In the genomic region with DNA sequence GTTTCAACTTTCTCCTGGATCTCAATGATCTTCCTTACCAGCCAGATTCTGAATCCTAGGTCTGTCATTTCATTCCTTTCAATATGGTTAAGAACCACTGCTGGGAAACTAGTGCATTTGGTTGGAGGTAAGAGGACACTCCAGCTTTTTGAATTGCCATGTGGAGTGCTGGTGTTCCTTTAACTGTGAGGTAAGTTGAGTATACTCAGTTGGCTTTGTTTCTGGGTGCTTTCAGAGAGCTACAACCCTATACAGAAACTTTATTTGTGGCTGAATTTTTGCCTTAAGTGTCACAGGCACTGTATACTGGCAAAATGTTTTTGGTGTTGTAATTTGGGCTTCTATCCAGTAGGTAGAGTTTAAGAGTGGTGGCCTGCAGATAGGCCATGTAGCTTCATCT, we compare ENCODE assay signal across 24 cellular contexts.
"Had no signal": no experiment of that assay in that cellular context is flagged by ENCODE, and none has a peak within 500 bp of the region (broad histone marks: within the 10 kb centered on the region; RNA-seq: fewer than 3 reads in every experiment).

No MANE protein-coding gene starts in this region.

- H3K27me3 ChIP-seq: breast epithelium had no signal

- H3K36me3 ChIP-seq: breast epithelium had no signal

- H3K4me3 ChIP-seq: breast epithelium had no signal

- H3K9me3 Mint-ChIP-seq: activated CD4-positive, alpha-beta T cell treated with anti-CD3 and anti-CD28 coated beads, Interleukin-2, amount 10 ng/mL, durations not matched to agents 24 days and 14 days had no signal

- ATAC-seq: activated CD8-positive, alpha-beta memory T cell treated with anti-CD3 and anti-CD28 coated beads, Interleukin-2, amount 10 ng/mL, durations not matched to agents 7 days and 5 days; T-helper 17 cell had no signal

- H3K27me3 Mint-ChIP-seq: activated B cell treated with CpG ODN at 0.5 μM for 24 hours; activated CD4-positive, alpha-beta T cell treated with anti-CD3 and anti-CD28 coated beads, Interleukin-2, amount 10 ng/mL, durations not matched to agents 24 days and 14 days; activated CD8-positive, alpha-beta memory T cell treated with anti-CD3 and anti-CD28 coated beads, Interleukin-2, amount 10 ng/mL, durations not matched to agents 7 days and 5 days; activated naive CD4-positive, alpha-beta T cell treated with anti-CD3 and anti-CD28 coated beads, Interleukin-2, amount 50 U/mL, for 24 hours; activated T-cell treated with anti-CD3 and anti-CD28 coated beads, Interleukin-2, amount 50 U/mL, for 24 hours; T-helper 17 cell had no signal

- H3K4me3 Mint-ChIP-seq: activated B cell treated with CpG ODN at 0.5 μM for 24 hours; activated CD4-positive, alpha-beta T cell treated with anti-CD3 and anti-CD28 coated beads, Interleukin-2, amount 10 ng/mL, durations not matched to agents 24 days and 14 days; activated CD8-positive, alpha-beta memory T cell treated with anti-CD3 and anti-CD28 coated beads, Interleukin-2, amount 10 ng/mL, durations not matched to agents 7 days and 5 days; activated naive CD4-positive, alpha-beta T cell treated with anti-CD3 and anti-CD28 coated beads, Interleukin-2, amount 50 U/mL, for 24 hours; activated T-cell treated with anti-CD3 and anti-CD28 coated beads, Interleukin-2, amount 50 U/mL, for 24 hours; activated T-helper 1 cell treated with anti-CD3 and anti-CD28 coated beads, Interleukin-12 subunit alpha, Interleukin-12 subunit beta, Interleukin-2, Interleukin-4 antibody, amounts not matched to agents 30 ng/mL and 10 ng/mL and 1 ng/mL, durations not matched to agents 14 hours and 24 hours and 36 hours; T-helper 17 cell had no signal

- H3K4me1 ChIP-seq: breast epithelium had no signal

- H3K4me1 Mint-ChIP-seq: activated CD4-positive, alpha-beta T cell treated with anti-CD3 and anti-CD28 coated beads, Interleukin-2, amount 10 ng/mL, durations not matched to agents 24 days and 14 days; activated CD8-positive, alpha-beta memory T cell treated with anti-CD3 and anti-CD28 coated beads, Interleukin-2, amount 10 ng/mL, durations not matched to agents 7 days and 5 days; activated naive CD4-positive, alpha-beta T cell treated with anti-CD3 and anti-CD28 coated beads, Interleukin-2, amount 50 U/mL, for 24 hours; T-helper 17 cell had no signal

- H3K27ac Mint-ChIP-seq: activated B cell treated with CpG ODN at 0.5 μM for 24 hours; activated CD4-positive, alpha-beta T cell treated with anti-CD3 and anti-CD28 coated beads, Interleukin-2, amount 10 ng/mL, durations not matched to agents 24 days and 14 days; activated CD8-positive, alpha-beta memory T cell treated with anti-CD3 and anti-CD28 coated beads, Interleukin-2, amount 10 ng/mL, durations not matched to agents 7 days and 5 days; activated naive CD4-positive, alpha-beta T cell treated with anti-CD3 and anti-CD28 coated beads, Interleukin-2, amount 50 U/mL, for 24 hours; activated T-cell treated with anti-CD3 and anti-CD28 coated beads, Interleukin-2, amount 50 U/mL, for 24 hours; activated T-helper 1 cell treated with anti-CD3 and anti-CD28 coated beads, Interleukin-12 subunit alpha, Interleukin-12 subunit beta, Interleukin-2, Interleukin-4 antibody, amounts not matched to agents 30 ng/mL and 10 ng/mL and 1 ng/mL, durations not matched to agents 14 hours and 24 hours and 36 hours; T-helper 17 cell had no signal

- H3K27ac ChIP-seq: breast epithelium had no signal

- DNase-seq: activated B cell treated with CpG ODN at 0.5 μM for 24 hours; activated CD4-positive, alpha-beta T cell treated with anti-CD3 and anti-CD28 coated beads for 1 hour; activated CD4-positive, alpha-beta T cell treated with anti-CD3 and anti-CD28 coated beads, Interleukin-2, amount 10 ng/mL, durations not matched to agents 24 days and 14 days; activated CD4-positive, alpha-beta T cell treated with anti-CD3 and anti-CD28 coated beads, Interleukin-2, amount 50 U/mL, for 48 hours; activated CD8-positive, alpha-beta memory T cell treated with anti-CD3 and anti-CD28 coated beads, Interleukin-2, amount 10 ng/mL, durations not matched to agents 7 days and 5 days; activated effector memory CD4-positive, alpha-beta T cell treated with Interleukin-2 at 50 U/mL for 16 hours; activated naive CD4-positive, alpha-beta T cell; activated T-cell treated with anti-CD3 and anti-CD28 coated beads, Interleukin-2, amount 50 U/mL, for 24 hours; aorta; caudate nucleus; MM.1S; NCI-H1105; NCI-H1436; NCI-H187; NCI-H2081; NCI-H510A treated with DMSO at 0.1 percent for 48 hours; NCI-H69; NK-92 treated with Interleukin-12 subunit alpha and Interleukin-12 subunit beta, amount 100 ng/mL, for 24 hours; SHP77 treated with DMSO at 0.1 percent for 48 hours; T-helper 17 cell; T-helper 9 cell had no signal
